Comparison of ENCODE assay signal across 25 cellular contexts in the genomic region with DNA sequence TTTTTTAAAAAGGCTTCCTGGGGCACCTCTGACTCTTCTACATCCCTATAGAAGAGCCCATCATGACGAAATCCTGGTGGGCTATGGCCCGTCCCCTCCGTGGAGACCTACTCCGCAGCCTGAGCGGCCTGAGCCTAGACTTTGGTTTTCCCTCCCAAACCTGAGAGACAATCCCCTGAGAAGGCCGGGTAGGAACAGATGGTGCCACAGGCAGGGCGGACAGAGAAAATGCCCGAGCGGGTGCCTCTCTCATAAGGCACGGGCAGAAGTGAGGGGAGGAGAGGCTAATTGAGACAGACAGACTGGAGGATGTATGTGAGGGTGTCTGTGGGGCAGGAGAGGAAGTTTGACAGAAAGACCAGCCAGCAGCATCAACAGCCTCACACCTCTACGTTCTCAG. TPM values are rescaled to one million over a fixed set of nuclear protein-coding genes. Genes with fewer than 3 reads are reported as not detected.
A peak's percentile ranks its signal among the peaks of the same experiment; 100 is the strongest.
DNase-seq lines count a peak whose midpoint lies in the region; FAIRE-seq and TF ChIP-seq lines count a peak whose summit lies in the region.
"Had no signal": no experiment of that assay in that cellular context is flagged by ENCODE, and none has a peak within 500 bp of the region (broad histone marks: within the 10 kb centered on the region; RNA-seq: fewer than 3 reads in every experiment).

No MANE protein-coding gene starts in this region.

- no peaks in the 10 kb centered on the region for H3K27me3 ChIP-seq in spleen (replicated peaks in 1 of 7)
- H3K27me3 ChIP-seq: foreskin keratinocyte, right atrium auricular region, thyroid gland had no signal

- POLR2A ChIA-PET in RWPE1 (lab: Yijun Ruan, JAX; ENCODE audit: low non-redundant PET) = no interaction called here

- CTCF ChIA-PET in RWPE1 (lab: Yijun Ruan, JAX) = interaction anchor here (1.0 to 1.1 kb wide), 2 partner anchors 20 to 86 kb away, joined by 4 to 6 read pairs; no protein-coding TSS in a partner anchor

- no peak for FAIRE-seq in kidney (lab: Jason Lieb, UNC)
- FAIRE-seq: G401.6 had no signal

- TF ChIP-seq CTCF in RWPE1 (conservative IDR thresholded peaks at IDR 0.05; ENCODE audit: low read depth) (no peak), kidney (IDR thresholded peaks at IDR 0.05; ENCODE audit: borderline replicate concordance, extremely low read depth, insufficient read depth) (no peak), spleen (IDR thresholded peaks at IDR 0.05 in 8 of 11, conservative IDR thresholded peaks at IDR 0.05 in 3 of 11) (no peak), GM13977 (IDR thresholded peaks at IDR 0.05; ENCODE audit: extremely low read depth, insufficient read depth, missing control alignments) (no peak)

- H3K4me3 ChIP-seq in kidney (ENCODE audit: low read length in 2 of 2) (no peak overlapping the region), spleen (peak overlapping the region in 1 of 8 donors; percentile 33)
- H3K4me3 ChIP-seq: right atrium auricular region, thyroid gland had no signal

- H3K4me1 ChIP-seq in kidney (ENCODE audit: control insufficient read depth in 1 of 2, insufficient read depth in 1 of 2, low read depth in 1 of 2, low read length in 2 of 2) (peaks cover 63 to 75% of the 10 kb centered on the region in 2 donors), spleen (peaks cover 5 to 97% (median 54%) of the 10 kb centered on the region in 6 donors)

- peak overlapping the region in 1 of 2 donors; percentile 2 for H3K9ac ChIP-seq in kidney (ENCODE audit: low read length in 2 of 2)
- H3K9ac ChIP-seq: KMS-11 had no signal

- in situ Hi-C loops in GM13977 (cut with MboI; ENCODE audit: low pct_unique_long_range_greater_than_20kb, low sequenced_read_pairs, unreplicated experiment) = no loop called here

- peak overlapping the region; percentile 41 for H3K27ac ChIP-seq in RWPE1
- H3K27ac ChIP-seq in kidney (ENCODE audit: low read depth in 2 of 2, low read length in 2 of 2) = peak overlapping the region; percentile 63 to 81
- H3K27ac ChIP-seq in spleen = peak overlapping the region in 7 of 8 donors; percentile 9 to 76 (median 66)
- H3K27ac ChIP-seq: 22Rv1, foreskin keratinocyte, KMS-11, right atrium auricular region, thyroid gland had no signal

- DNase-seq in DMS 273 (lab: John Stamatoyannopoulos, UW; ENCODE audit: unreplicated experiment) (peak; percentile 71), DMS 273 treated with DMSO at 0.1 percent for 48 hours (lab: John Stamatoyannopoulos, UW) (no peak), RWPE1 (ENCODE audit: low spot score) (no peak), kidney (peak; percentile 37), spleen (no peak), HuH-7 (ENCODE audit: low spot score) (no peak), GM13977 (ENCODE audit: low spot score) (no peak), NCI-H226 (no peak)
- DNase-seq: activated CD4-positive, alpha-beta T cell treated with anti-CD3 and anti-CD28 coated beads, Interleukin-2, amount 50 U/mL, for 4 hours; activated CD4-positive, CD25-positive, alpha-beta regulatory T cell; aorta; CD4-positive, alpha-beta T cell; DMS153; foreskin keratinocyte; naive thymus-derived CD4-positive, alpha-beta T cell; NCI-H1436 treated with DMSO at 0.1 percent for 48 hours; NCI-H69; stimulated activated CD4-positive, alpha-beta T cell treated with anti-CD3 and anti-CD28 coated beads, Interleukin-12 subunit alpha, Interleukin-12 subunit beta, amount 100 ng/mL, for 4 hours; stimulated activated naive CD8-positive, alpha-beta T cell treated with anti-CD3 and anti-CD28 coated beads, Interleukin-15, Interleukin-2, amounts not matched to agents 100 U/mL and 50 U/mL, for 24 hours; SW 1271; thyroid gland had no signal

- intact Hi-C loops in kidney (cut with DNase I) = no loop called here
- intact Hi-C loops in spleen (cut with DNase I; ENCODE audit: low total_unique reads) = no loop called here

- H3K9me3 ChIP-seq in kidney (ENCODE audit: control insufficient read depth in 1 of 2, low read length in 2 of 2) = no peaks in the 10 kb centered on the region
- H3K9me3 ChIP-seq in spleen = no peaks in the 10 kb centered on the region
- H3K9me3 ChIP-seq: right atrium auricular region, thyroid gland had no signal

- peaks cover 9 to 14% of the 10 kb centered on the region in 2 donors for H3K36me3 ChIP-seq in kidney (ENCODE audit: control insufficient read depth in 1 of 2, insufficient read depth in 2 of 2, low read length in 2 of 2)
- H3K36me3 ChIP-seq in spleen = peaks cover 0 to 24% (median 17%) of the 10 kb centered on the region in 6 donors

- 77 to 83% (median 77%) methylated on average over 11 of the region's 11 CpGs for WGBS in spleen, 5 donors

- TF ChIP-seq POLR2A in spleen (IDR thresholded peaks at IDR 0.05) = no peak

RNA-seq across cellular contexts. Expression of gene SFXN5, which starts 20.2 kb away (rescaled TPM):
- total RNA-seq in kidney = 21.4 TPM
- 35.9 TPM for polyA plus RNA-seq in kidney (ENCODE audit: insufficient read depth, low read depth, low replicate concordance)
- 10 to 100 TPM; 18.8 to 41.4 (median 29.0) TPM for total RNA-seq in spleen
- polyA plus RNA-seq in spleen = 1 to 10 TPM; 2.6 to 9.0 (median 5.4) TPM

RNA-seq across cellular contexts. Expression of gene RAB11FIP5, which starts 21.1 kb away (rescaled TPM):
- total RNA-seq in kidney (57.1 TPM), spleen (100 to 1,000 TPM in 4 of 7 donors, 10 to 100 TPM in 3; 43.2 to 127 (median 101) TPM)
- polyA plus RNA-seq in kidney (ENCODE audit: insufficient read depth, low read depth, low replicate concordance) (49.6 TPM), spleen (10 to 100 TPM in 2 of 3 donors, 1 to 10 TPM in 1; 9.5 to 42.9 (median 14.2) TPM)

Comparison
In these comparisons a context has a peak if more than half of its experiments do, and no peak if none do; other contexts are left out.
1. DNase-seq: peak in DMS 273 (single experiment) and kidney (single experiment); none in DMS 273 treated with DMSO at 0.1 percent for 48 hours (single experiment), RWPE1 (single experiment), spleen (single experiment), HuH-7 (single experiment), GM13977 (single experiment) and NCI-H226 (single experiment).
2. Peak in every context shown above with its lines, with median percentiles within 50 percentile points of each other: H3K27ac ChIP-seq.